10 cellular contexts compared by ENCODE assay signal in the genomic region with DNA sequence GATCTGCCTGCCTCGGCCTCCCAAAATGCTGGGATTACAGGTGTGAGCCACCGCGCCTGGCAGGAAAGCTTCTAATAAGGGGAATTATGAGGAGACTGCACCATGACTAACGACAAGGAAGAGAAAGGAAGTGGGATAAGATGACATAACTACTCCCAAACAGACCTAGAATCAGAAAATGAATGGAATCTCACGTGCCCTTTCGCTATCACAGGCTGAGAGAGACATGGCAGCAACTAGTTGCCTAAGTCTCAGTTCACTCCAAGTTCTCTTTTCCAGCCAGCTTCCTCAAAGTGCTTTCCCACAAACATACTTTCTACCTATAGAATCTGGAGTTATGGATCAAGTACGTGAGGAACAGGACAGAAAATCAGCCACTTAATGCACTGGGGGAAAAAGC. TPM values are rescaled to one million over a fixed set of nuclear protein-coding genes. Genes with fewer than 3 reads are reported as not detected.
DNase-seq lines count a peak whose midpoint lies in the region; ATAC-seq and TF ChIP-seq lines count a peak whose summit lies in the region.
"Had no signal": no experiment of that assay in that cellular context is flagged by ENCODE, and none has a peak within 500 bp of the region (broad histone marks: within the 10 kb centered on the region; RNA-seq: fewer than 3 reads in every experiment).

No MANE protein-coding gene starts in this region.

- peaks cover 5% of the 10 kb centered on the region for H3K36me3 Mint-ChIP-seq in activated naive CD4-positive, alpha-beta T cell treated with anti-CD3 and anti-CD28 coated beads, Interleukin-2, amount 50 U/mL, for 24 hours
- peaks cover 23% of the 10 kb centered on the region for H3K36me3 Mint-ChIP-seq in activated naive CD4-positive, alpha-beta T cell treated with anti-CD3 and anti-CD28 coated beads for 36 hours (ENCODE audit: low read depth)
- H3K36me3 Mint-ChIP-seq in WTC11: peaks cover 17% of the 10 kb centered on the region

- H3K27ac ChIP-seq in thoracic aorta: no peak overlapping the region
- peak overlapping the region in 2 of 12 donors; percentile 99 for H3K27ac ChIP-seq in heart left ventricle

- peak overlapping the region; percentile 93 for H3K27ac Mint-ChIP-seq in activated naive CD4-positive, alpha-beta T cell treated with anti-CD3 and anti-CD28 coated beads, Interleukin-2, amount 50 U/mL, for 24 hours
- no peak overlapping the region for H3K27ac Mint-ChIP-seq in activated naive CD4-positive, alpha-beta T cell treated with anti-CD3 and anti-CD28 coated beads for 36 hours
- H3K27ac Mint-ChIP-seq in WTC11: no peak overlapping the region

- TF ChIP-seq CTCF in WTC11 (IDR thresholded peaks at IDR 0.05) (no peak), thoracic aorta (IDR thresholded peaks at IDR 0.05) (no peak), heart left ventricle (IDR thresholded peaks at IDR 0.05) (no peak)

- H3K36me3 ChIP-seq in thoracic aorta: peaks cover 16% of the 10 kb centered on the region
- H3K36me3 ChIP-seq in heart left ventricle: peaks cover 0 to 53% (median 40%) of the 10 kb centered on the region in 9 donors

- peaks cover 18 to 40% of the 10 kb centered on the region in 2 donors for H3K4me1 ChIP-seq in thoracic aorta (ENCODE audit: control insufficient read depth in 1 of 2, low read depth in 2 of 2)
- H3K4me1 ChIP-seq in heart left ventricle: peaks cover 0 to 46% (median 26%) of the 10 kb centered on the region in 12 donors

- intact Hi-C loops in activated naive CD4-positive, alpha-beta T cell treated with anti-CD3 and anti-CD28 coated beads for 36 hours (cut with micrococcal nuclease): loop anchor here (5.0 kb wide), 2 partner anchors 128 to 448 kb away; a partner anchor contains a TSS
- intact Hi-C loops in heart left ventricle (cut with DNase I): loop anchor here in 2 of 10 donors (5.0 kb wide), 2 partner anchors 43 to 72 kb away; a partner anchor contains a TSS

- ATAC-seq in WTC11 (no peak), thoracic aorta (ENCODE audit: insufficient number of reproducible peaks, low FRiP score, low read depth) (no peak), heart left ventricle (no peak)

- H3K27me3 Mint-ChIP-seq in activated naive CD4-positive, alpha-beta T cell treated with anti-CD3 and anti-CD28 coated beads, Interleukin-2, amount 50 U/mL, for 24 hours: no peaks in the 10 kb centered on the region
- no peaks in the 10 kb centered on the region for H3K27me3 Mint-ChIP-seq in activated naive CD4-positive, alpha-beta T cell treated with anti-CD3 and anti-CD28 coated beads for 36 hours (ENCODE audit: low read depth)
- H3K27me3 Mint-ChIP-seq in WTC11 (ENCODE audit: low read depth): no peaks in the 10 kb centered on the region

- no peak for TF ChIP-seq POLR2A in heart left ventricle (IDR thresholded peaks at IDR 0.05)

- CTCF ChIA-PET in activated naive CD4-positive, alpha-beta T cell treated with anti-CD3 and anti-CD28 coated beads for 36 hours (lab: Charles Lee): interaction anchor here (0.7 to 1.0 kb wide), 3 partner anchors 13 to 43 kb away, joined by 3 read pairs; a partner anchor contains a TSS
- CTCF ChIA-PET in WTC11 (lab: Charles Lee): interaction anchor here (1.8 kb wide), 2 partner anchors 15 to 24 kb away, joined by 5 to 6 read pairs; no protein-coding TSS in a partner anchor

- H3K27me3 ChIP-seq in thoracic aorta (replicated peaks; ENCODE audit: insufficient read depth): no peaks in the 10 kb centered on the region
- H3K27me3 ChIP-seq in heart left ventricle: no peaks in the 10 kb centered on the region
- H3K27me3 ChIP-seq: dorsolateral prefrontal cortex had no signal

- H3K9me3 Mint-ChIP-seq in activated naive CD4-positive, alpha-beta T cell treated with anti-CD3 and anti-CD28 coated beads, Interleukin-2, amount 50 U/mL, for 24 hours: no peaks in the 10 kb centered on the region
- H3K9me3 Mint-ChIP-seq in activated naive CD4-positive, alpha-beta T cell treated with anti-CD3 and anti-CD28 coated beads for 36 hours: no peaks in the 10 kb centered on the region
- H3K9me3 Mint-ChIP-seq in WTC11: no peaks in the 10 kb centered on the region

- no peak for DNase-seq in activated naive CD4-positive, alpha-beta T cell treated with anti-CD3 and anti-CD28 coated beads for 36 hours
- no peak for DNase-seq in WTC11 (ENCODE audit: low spot score)
- DNase-seq in iris pigment epithelial cell (ENCODE audit: low read depth): peak; percentile 37
- DNase-seq in thoracic aorta (ENCODE audit: low spot score): no peak
- no peak for DNase-seq in heart left ventricle
- DNase-seq in NCI-H2029 (lab: John Stamatoyannopoulos, UW): no peak
- no peak for DNase-seq in amygdala (lab: John Stamatoyannopoulos, UW)
- DNase-seq: Right ventricle myocardium superior had no signal

- H3K4me3 ChIP-seq in thoracic aorta (peak overlapping the region; percentile 15), heart left ventricle (peak overlapping the region in 2 of 12 donors; percentile 77 to 91)

- POLR2A ChIA-PET in WTC11 (lab: Charles Lee): no interaction called here

- H3K9me3 ChIP-seq in thoracic aorta: no peaks in the 10 kb centered on the region
- H3K9me3 ChIP-seq in heart left ventricle: no peaks in the 10 kb centered on the region

- H3K4me3 Mint-ChIP-seq in activated naive CD4-positive, alpha-beta T cell treated with anti-CD3 and anti-CD28 coated beads, Interleukin-2, amount 50 U/mL, for 24 hours: peak overlapping the region; percentile 96
- H3K4me3 Mint-ChIP-seq in activated naive CD4-positive, alpha-beta T cell treated with anti-CD3 and anti-CD28 coated beads for 36 hours: no peak overlapping the region
- H3K4me3 Mint-ChIP-seq in WTC11: peak overlapping the region; percentile 87; the same call in 1 of the 2 replicates

- H3K4me1 Mint-ChIP-seq in activated naive CD4-positive, alpha-beta T cell treated with anti-CD3 and anti-CD28 coated beads, Interleukin-2, amount 50 U/mL, for 24 hours: peaks cover 52% of the 10 kb centered on the region
- peaks cover 48% of the 10 kb centered on the region for H3K4me1 Mint-ChIP-seq in activated naive CD4-positive, alpha-beta T cell treated with anti-CD3 and anti-CD28 coated beads for 36 hours (ENCODE audit: low read depth)
- H3K4me1 Mint-ChIP-seq in WTC11: peaks cover 13% of the 10 kb centered on the region

- 68 to 79% (median 69%) methylated on average over 7 of the region's 7 CpGs for WGBS in heart left ventricle, 4 donors

TF ChIP-seq in WTC11, 78 proteins besides CTCF, POLR2A, EP300 and RAD21:
- TF ChIP-seq, protein P1, sequence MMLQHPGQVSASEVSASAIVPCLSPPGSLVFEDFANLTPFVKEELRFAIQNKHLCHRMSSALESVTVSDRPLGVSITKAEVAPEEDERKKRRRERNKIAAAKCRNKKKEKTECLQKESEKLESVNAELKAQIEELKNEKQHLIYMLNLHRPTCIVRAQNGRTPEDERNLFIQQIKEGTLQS (CRISPR knock-in tag; conservative IDR thresholded peaks at IDR 0.05): no peak
- no peak for TF ChIP-seq PRRX2 (CRISPR knock-in tag; IDR thresholded peaks at IDR 0.05)
- TF ChIP-seq EMX1 (CRISPR knock-in tag; IDR thresholded peaks at IDR 0.05): no peak
- TF ChIP-seq, protein P2, sequence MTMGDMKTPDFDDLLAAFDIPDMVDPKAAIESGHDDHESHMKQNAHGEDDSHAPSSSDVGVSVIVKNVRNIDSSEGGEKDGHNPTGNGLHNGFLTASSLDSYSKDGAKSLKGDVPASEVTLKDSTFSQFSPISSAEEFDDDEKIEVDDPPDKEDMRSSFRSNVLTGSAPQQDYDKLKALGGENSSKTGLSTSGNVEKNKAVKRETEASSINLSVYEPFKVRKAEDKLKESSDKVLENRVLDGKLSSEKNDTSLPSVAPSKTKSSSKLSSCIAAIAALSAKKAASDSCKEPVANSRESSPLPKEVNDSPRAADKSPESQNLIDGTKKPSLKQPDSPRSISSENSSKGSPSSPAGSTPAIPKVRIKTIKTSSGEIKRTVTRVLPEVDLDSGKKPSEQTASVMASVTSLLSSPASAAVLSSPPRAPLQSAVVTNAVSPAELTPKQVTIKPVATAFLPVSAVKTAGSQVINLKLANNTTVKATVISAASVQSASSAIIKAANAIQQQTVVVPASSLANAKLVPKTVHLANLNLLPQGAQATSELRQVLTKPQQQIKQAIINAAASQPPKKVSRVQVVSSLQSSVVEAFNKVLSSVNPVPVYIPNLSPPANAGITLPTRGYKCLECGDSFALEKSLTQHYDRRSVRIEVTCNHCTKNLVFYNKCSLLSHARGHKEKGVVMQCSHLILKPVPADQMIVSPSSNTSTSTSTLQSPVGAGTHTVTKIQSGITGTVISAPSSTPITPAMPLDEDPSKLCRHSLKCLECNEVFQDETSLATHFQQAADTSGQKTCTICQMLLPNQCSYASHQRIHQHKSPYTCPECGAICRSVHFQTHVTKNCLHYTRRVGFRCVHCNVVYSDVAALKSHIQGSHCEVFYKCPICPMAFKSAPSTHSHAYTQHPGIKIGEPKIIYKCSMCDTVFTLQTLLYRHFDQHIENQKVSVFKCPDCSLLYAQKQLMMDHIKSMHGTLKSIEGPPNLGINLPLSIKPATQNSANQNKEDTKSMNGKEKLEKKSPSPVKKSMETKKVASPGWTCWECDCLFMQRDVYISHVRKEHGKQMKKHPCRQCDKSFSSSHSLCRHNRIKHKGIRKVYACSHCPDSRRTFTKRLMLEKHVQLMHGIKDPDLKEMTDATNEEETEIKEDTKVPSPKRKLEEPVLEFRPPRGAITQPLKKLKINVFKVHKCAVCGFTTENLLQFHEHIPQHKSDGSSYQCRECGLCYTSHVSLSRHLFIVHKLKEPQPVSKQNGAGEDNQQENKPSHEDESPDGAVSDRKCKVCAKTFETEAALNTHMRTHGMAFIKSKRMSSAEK (CRISPR knock-in tag; IDR thresholded peaks at IDR 0.05; ENCODE audit: borderline replicate concordance): no peak

RNA-seq across cellular contexts. Expression of a gene that starts 2.0 kb away (rescaled TPM):
- total RNA-seq in activated naive CD4-positive, alpha-beta T cell treated with anti-CD3 and anti-CD28 coated beads for 36 hours: 10 to 100 TPM; 64.1 to 69.2 TPM
- total RNA-seq in WTC11 (2021) (25.6 to 33.6 TPM (median 30.5 TPM) in 3 replicates), thoracic aorta (10 to 100 TPM; 60.1 to 63.1 TPM), heart left ventricle (10 to 100 TPM; 34.9 to 76.0 (median 49.8) TPM)
- 10 to 100 TPM; 17.4 to 41.2 TPM for polyA plus RNA-seq in heart left ventricle

RNA-seq across cellular contexts. Expression of a gene that starts 21.8 kb away (rescaled TPM):
- 10 to 100 TPM; 62.3 to 63.4 TPM for total RNA-seq in activated naive CD4-positive, alpha-beta T cell treated with anti-CD3 and anti-CD28 coated beads for 36 hours
- total RNA-seq in WTC11 (2021) (59.2 to 69.2 TPM (median 67.7 TPM) in 3 replicates), thoracic aorta (10 to 100 TPM; 49.3 to 51.7 TPM), heart left ventricle (10 to 100 TPM; 14.0 to 49.3 (median 22.1) TPM)
- 10 to 100 TPM; 10.8 to 11.3 TPM for polyA plus RNA-seq in heart left ventricle

RNA-seq across cellular contexts. Expression of a gene that starts 43.1 kb away (rescaled TPM):
- total RNA-seq in activated naive CD4-positive, alpha-beta T cell treated with anti-CD3 and anti-CD28 coated beads for 36 hours: 10 to 100 TPM; 20.9 to 22.0 TPM
- total RNA-seq in WTC11 (2021) (54.1 to 56.8 TPM (median 55.1 TPM) in 3 replicates), thoracic aorta (10 to 100 TPM; 22.7 to 32.2 TPM), heart left ventricle (10 to 100 TPM; 10.9 to 30.3 (median 14.3) TPM)
- polyA plus RNA-seq in heart left ventricle: 10 to 100 TPM in 1 of 2 donors, 1 to 10 TPM in 1; 6.9 to 11.1 TPM

RNA-seq across cellular contexts. Expression of a gene that starts 47.3 kb away (rescaled TPM):
- total RNA-seq in activated naive CD4-positive, alpha-beta T cell treated with anti-CD3 and anti-CD28 coated beads for 36 hours: not detected
- total RNA-seq in WTC11 (2021): 17.9 to 23.9 TPM (median 20.2 TPM) in 3 replicates
- total RNA-seq in thoracic aorta: 10 to 100 TPM; 41.8 to 67.6 TPM
- 10 to 100 TPM; 27.6 to 97.8 (median 48.7) TPM for total RNA-seq in heart left ventricle
- polyA plus RNA-seq in heart left ventricle: 10 to 100 TPM; 14.3 to 37.9 TPM
